20 cellular contexts compared by ENCODE assay signal in the genomic region with DNA sequence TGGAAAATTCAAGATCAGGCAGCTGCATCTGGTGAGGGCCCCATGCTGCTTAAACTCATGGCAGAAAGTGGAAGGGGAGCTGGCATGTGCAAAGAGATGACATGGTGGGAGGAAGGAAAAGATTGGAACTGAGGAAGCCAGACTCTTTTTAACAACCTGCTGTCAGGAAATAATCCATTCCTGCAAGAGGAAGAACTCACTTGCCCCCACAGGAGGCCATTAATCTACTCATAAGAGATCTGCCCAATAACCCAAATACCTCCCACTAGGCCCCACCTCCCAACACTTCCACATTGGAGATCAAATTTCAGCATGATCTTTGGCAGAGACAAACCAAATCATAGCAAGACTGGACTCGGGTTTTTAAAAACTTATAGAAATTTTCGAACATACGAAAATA.
DNase-seq lines count a peak whose midpoint lies in the region; ATAC-seq and TF ChIP-seq lines count a peak whose summit lies in the region.
"Had no signal": no experiment of that assay in that cellular context is flagged by ENCODE, and none has a peak within 500 bp of the region (broad histone marks: within the 10 kb centered on the region; RNA-seq: fewer than 3 reads in every experiment).

No MANE protein-coding gene starts in this region.

- no peak overlapping the region for H3K14ac ChIP-seq in neuronal stem cell (ENCODE audit: low read length)

- no peak overlapping the region for H3K27ac Mint-ChIP-seq in CD8-positive, alpha-beta T cell
- H3K27ac Mint-ChIP-seq: IgD-negative memory B cell had no signal

- no peak for ATAC-seq in CD8-positive, alpha-beta T cell

- no peaks in the 10 kb centered on the region for H3K79me2 ChIP-seq in SK-N-SH (ENCODE audit: insufficient read depth)

- no peak overlapping the region for H2BK15ac ChIP-seq in neuronal stem cell (ENCODE audit: low read length)

- H3K4me1 ChIP-seq in neuronal stem cell (ENCODE audit: control insufficient read depth in 2 of 2, insufficient read depth in 1 of 2, low read depth in 1 of 2, low read length in 2 of 2) (peaks cover 0 to 6% of the 10 kb centered on the region in 2 donors), SK-N-SH (ENCODE audit: control insufficient read depth in 1 of 2, insufficient read depth in 2 of 2, low read depth in 1 of 2, low read length in 1 of 2) (peaks cover 6 to 59% of the 10 kb centered on the region in 2 experiments)
- no peaks in the 10 kb centered on the region for H3K4me1 ChIP-seq in CD8-positive, alpha-beta T cell (ENCODE audit: insufficient read depth, low read length)

- peaks cover 7% of the 10 kb centered on the region for H3K27me3 Mint-ChIP-seq in CD8-positive, alpha-beta T cell (ENCODE audit: low read depth)

- no peak for TF ChIP-seq RAD21 in SK-N-SH (IDR thresholded peaks at IDR 0.05; ENCODE audit: low read length)

- no peaks in the 10 kb centered on the region for H3K79me1 ChIP-seq in neuronal stem cell (ENCODE audit: low read depth, low read length)

- no peak for TF ChIP-seq CTCF in SK-N-SH (IDR thresholded peaks at IDR 0.05)
- no peak for TF ChIP-seq CTCF in CD8-positive, alpha-beta T cell (IDR thresholded peaks at IDR 0.05)

- H3K9ac ChIP-seq in neuronal stem cell (ENCODE audit: low read depth, low read length, poor library complexity) (no peak overlapping the region), SK-N-SH (no peak overlapping the region)

- CTCF ChIA-PET in SK-N-SH (lab: Yijun Ruan, JAX): interaction anchor here (6.6 kb wide), 1 partner anchor 10 kb away, joined by 54 read pairs; no protein-coding TSS in a partner anchor
- CTCF ChIA-PET in CD8-positive, alpha-beta T cell (lab: Charles Lee): interaction anchor here (2.5 to 7.3 kb wide), 2 partner anchors 10 to 12 kb away, joined by 6 to 43 read pairs; no protein-coding TSS in a partner anchor

- no peak overlapping the region for H3K4me2 ChIP-seq in neuronal stem cell (ENCODE audit: insufficient read depth, low read length, poor library complexity, severe bottlenecking)
- no peak overlapping the region for H3K4me2 ChIP-seq in SK-N-SH

- in situ Hi-C loops in KBM-7 (cut with MboI; ENCODE audit: low pct_unique_long_range_greater_than_20kb, low sequenced_read_pairs): loop anchor here (25.0 kb wide), 2 partner anchors 166 to 766 kb away; no protein-coding TSS in a partner anchor

- no peak overlapping the region for H4K8ac ChIP-seq in neuronal stem cell (ENCODE audit: low read depth, low read length)

- H3K27me3 ChIP-seq in neuronal stem cell (ENCODE audit: control insufficient read depth in 3 of 3, insufficient read depth in 3 of 3, low read depth in 1 of 3, low read length in 3 of 3) (no peaks in the 10 kb centered on the region), SK-N-SH (ENCODE audit: insufficient read depth) (no peaks in the 10 kb centered on the region)
- H3K27me3 ChIP-seq in CD8-positive, alpha-beta T cell (ENCODE audit: insufficient read depth, low read length): no peaks in the 10 kb centered on the region

- H3F3A ChIP-seq in SK-N-SH (replicated peaks; ENCODE audit: insufficient read depth): peaks cover 16% of the 10 kb centered on the region

- peak; percentile 17 for DNase-seq in NCI-H748 (lab: John Stamatoyannopoulos, UW; ENCODE audit: unreplicated experiment)
- DNase-seq in NCI-H748 treated with DMSO at 0.1 percent for 48 hours (lab: John Stamatoyannopoulos, UW): no peak
- DNase-seq in KBM-7: peak; percentile 23
- DNase-seq in OCI-M1 (lab: John Stamatoyannopoulos, UW): peak; percentile 71
- no peak for DNase-seq in neuronal stem cell (ENCODE audit: low spot score)
- no peak for DNase-seq in SK-N-SH
- no peak for DNase-seq in midbrain (lab: John Stamatoyannopoulos, UW)
- no peak for DNase-seq in CD8-positive, alpha-beta T cell
- DNase-seq: 8988T, Karpas-422, NCI-H1092 treated with DMSO at 0.1 percent for 48 hours, NCI-H1436, NCI-H187, NCI-H2081 treated with DMSO at 0.1 percent for 48 hours, NCI-H446 treated with DMSO at 0.1 percent for 48 hours, NCI-H774, SHP77, T-helper 9 cell had no signal

- H4K91ac ChIP-seq in neuronal stem cell (ENCODE audit: low read depth, low read length, poor library complexity): no peak overlapping the region

- no peaks in the 10 kb centered on the region for H3K9me3 Mint-ChIP-seq in CD8-positive, alpha-beta T cell
- H3K9me3 Mint-ChIP-seq: IgD-negative memory B cell had no signal

- no peaks in the 10 kb centered on the region for H3K36me3 Mint-ChIP-seq in CD8-positive, alpha-beta T cell
- H3K36me3 Mint-ChIP-seq: IgD-negative memory B cell had no signal

- no CpG with 5 or more reads among the region's 3 CpGs for WGBS in neuronal stem cell (ENCODE audit: extremely low coverage in 2 of 2, insufficient read length in 2 of 2, insufficient replicate concordance in 1 of 2), 2 donors
- 93% methylated on average over 3 of the region's 3 CpGs for WGBS in SK-N-SH (ENCODE audit: low lambda C conversion rate)

- H2BK5ac ChIP-seq in neuronal stem cell (ENCODE audit: low read length): no peak overlapping the region

- H3K9me3 ChIP-seq in neuronal stem cell (replicated peaks in 1 of 2; ENCODE audit: control insufficient read depth in 2 of 2, insufficient read depth in 1 of 2, low read depth in 1 of 2, low read length in 2 of 2) (no peaks in the 10 kb centered on the region), SK-N-SH (no peaks in the 10 kb centered on the region)
- no peaks in the 10 kb centered on the region for H3K9me3 ChIP-seq in CD8-positive, alpha-beta T cell (ENCODE audit: low read length)

- no peak overlapping the region for H3K18ac ChIP-seq in neuronal stem cell (ENCODE audit: low read length)

- no peak overlapping the region for H3K4me3 Mint-ChIP-seq in CD8-positive, alpha-beta T cell
- H3K4me3 Mint-ChIP-seq: IgD-negative memory B cell had no signal

- H3K4ac ChIP-seq in neuronal stem cell (ENCODE audit: low read length): no peak overlapping the region

- intact Hi-C loops in CD8-positive, alpha-beta T cell (cut with DNase I, micrococcal nuclease): no loop called here

- H4K20me1 ChIP-seq in SK-N-SH (ENCODE audit: insufficient read depth): no peaks in the 10 kb centered on the region

- H2BK12ac ChIP-seq in neuronal stem cell (ENCODE audit: low read length): no peak overlapping the region

- H2BK120ac ChIP-seq in neuronal stem cell (ENCODE audit: low read depth, low read length): no peak overlapping the region

- no peak for TF ChIP-seq EP300 in SK-N-SH (IDR thresholded peaks at IDR 0.05; ENCODE audit: borderline replicate concordance in 1 of 2, low read depth in 1 of 2, low read length in 1 of 2)

- no peak overlapping the region for H3K27ac ChIP-seq in neuronal stem cell (replicated peaks; ENCODE audit: low read length)
- H3K27ac ChIP-seq in SK-N-SH (ENCODE audit: low read depth in 2 of 2, low read length in 1 of 2): no peak overlapping the region
- no peak overlapping the region for H3K27ac ChIP-seq in CD8-positive, alpha-beta T cell (ENCODE audit: low read depth, low read length)
- H3K27ac ChIP-seq: RWPE1 had no signal

- POLR2A ChIA-PET in SK-N-SH (lab: Yijun Ruan, JAX): no interaction called here
- POLR2A ChIA-PET in CD8-positive, alpha-beta T cell (lab: Charles Lee): interaction anchor here (1.3 kb wide), 1 partner anchor 15 kb away, joined by 3 read pairs; no protein-coding TSS in a partner anchor

- peak overlapping the region; percentile 26 for H2AFZ ChIP-seq in neuronal stem cell (ENCODE audit: low read length)
- H2AFZ ChIP-seq in SK-N-SH (ENCODE audit: low read depth): no peak overlapping the region; the same call in 1 of the 2 replicates

- H3K23ac ChIP-seq in neuronal stem cell (ENCODE audit: low read depth, low read length, poor library complexity): no peak overlapping the region

- no peak overlapping the region for H2AK5ac ChIP-seq in neuronal stem cell (ENCODE audit: low read depth, low read length)

- H3K9me2 ChIP-seq in SK-N-SH: no peaks in the 10 kb centered on the region

- no peak overlapping the region for H3K4me3 ChIP-seq in neuronal stem cell (ENCODE audit: low read length in 2 of 2)
- no peak overlapping the region for H3K4me3 ChIP-seq in SK-N-SH (ENCODE audit: low read depth in 2 of 2, low read length in 1 of 2)
- H3K4me3 ChIP-seq in CD8-positive, alpha-beta T cell (ENCODE audit: low read depth, low read length): no peak overlapping the region

- no peaks in the 10 kb centered on the region for H3K36me3 ChIP-seq in neuronal stem cell (replicated peaks in 1 of 2; ENCODE audit: control insufficient read depth in 2 of 2, insufficient read depth in 2 of 2, low read length in 2 of 2)
- no peaks in the 10 kb centered on the region for H3K36me3 ChIP-seq in SK-N-SH (replicated peaks in 1 of 2; ENCODE audit: control insufficient read depth in 1 of 2, insufficient read depth in 2 of 2, low read length in 1 of 2)
- H3K36me3 ChIP-seq in CD8-positive, alpha-beta T cell (ENCODE audit: insufficient read depth, low read length): no peaks in the 10 kb centered on the region

- H3K4me1 Mint-ChIP-seq in CD8-positive, alpha-beta T cell (ENCODE audit: low read depth): no peaks in the 10 kb centered on the region

TF ChIP-seq in SK-N-SH, 30 proteins besides CTCF, POLR2A, EP300 and RAD21 (continues in another document):
- TF ChIP-seq SIN3A (IDR thresholded peaks at IDR 0.05; ENCODE audit: borderline replicate concordance, low read depth, low read length) (no peak), MXI1 (IDR thresholded peaks at IDR 0.05; ENCODE audit: low read depth, low read length) (no peak), TCF12 (IDR thresholded peaks at IDR 0.05) (no peak), SMC3 (IDR thresholded peaks at IDR 0.05; ENCODE audit: low read depth, low read length) (no peak), FOXM1 (IDR thresholded peaks at IDR 0.05; ENCODE audit: low read depth) (no peak), GATA2 (CRISPR knock-in tag; IDR thresholded peaks at IDR 0.05) (no peak)

Comparison
In these comparisons a context has a peak if more than half of its experiments do, and no peak if none do; other contexts are left out.
1. DNase-seq: peak in NCI-H748 (single experiment), KBM-7 (single experiment) and OCI-M1 (single experiment); none in NCI-H748 treated with DMSO at 0.1 percent for 48 hours (single experiment), neuronal stem cell (single experiment), SK-N-SH (single experiment), midbrain (single experiment) and CD8-positive, alpha-beta T cell (0 of 7).